2 cellular contexts compared by ENCODE assay signal in the genomic region with DNA sequence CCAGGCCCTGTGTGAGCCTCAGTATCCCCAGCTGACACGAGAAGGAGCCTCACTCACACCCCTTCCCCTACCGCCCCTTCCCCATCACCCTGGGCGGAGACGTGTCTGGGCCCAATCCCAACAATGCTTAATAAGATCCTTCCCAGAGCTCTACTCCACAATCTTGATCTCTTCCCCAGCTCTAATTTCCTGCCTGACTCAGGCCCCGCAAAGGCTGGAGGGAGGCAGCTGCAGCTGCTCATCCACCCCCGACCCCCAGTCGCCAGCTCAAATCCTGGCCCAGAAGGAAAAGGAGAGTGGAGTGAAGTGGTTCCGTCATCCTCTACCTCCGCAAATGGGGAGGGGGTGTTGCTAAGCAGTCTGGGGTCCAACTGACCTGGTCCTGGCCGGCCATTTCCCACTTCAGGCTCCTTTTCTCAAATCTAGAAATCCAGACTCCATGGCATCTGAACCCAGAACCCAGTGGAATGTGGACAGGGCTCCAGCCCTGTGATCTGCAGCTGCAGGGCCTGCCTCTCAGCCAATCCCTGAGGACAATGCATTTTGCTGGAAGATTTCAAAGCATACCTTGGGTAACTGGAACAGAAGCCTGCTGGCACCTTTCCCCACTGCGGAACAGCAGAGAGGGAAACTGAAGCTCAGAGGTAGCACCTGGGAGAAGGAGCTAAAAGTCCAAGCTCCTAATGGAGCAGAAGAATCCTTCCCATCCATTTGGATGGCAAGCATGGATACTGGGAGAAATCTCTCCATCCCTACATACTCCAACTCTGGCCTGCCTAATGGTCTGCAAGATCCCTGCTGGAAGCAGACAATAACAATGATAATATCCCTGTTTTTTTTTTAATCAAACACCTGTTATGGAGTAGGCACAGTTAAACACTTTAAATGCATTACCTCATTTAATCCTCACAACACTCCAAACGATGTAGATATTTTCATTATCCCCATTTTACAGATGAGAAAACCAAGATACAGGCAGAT.
TF ChIP-seq lines count a peak whose summit lies in the region.

No MANE protein-coding gene starts in this region.

TF ChIP-seq in HepG2, 621 proteins besides CTCF, POLR2A, EP300 and RAD21:
- no peak for TF ChIP-seq YEATS2 (CRISPR knock-in tag; IDR thresholded peaks at IDR 0.05; ENCODE audit: borderline replicate concordance)
- TF ChIP-seq ZNF83 (CRISPR knock-in tag; IDR thresholded peaks at IDR 0.05; ENCODE audit: borderline replicate concordance), result no peak
- TF ChIP-seq, protein P1, sequence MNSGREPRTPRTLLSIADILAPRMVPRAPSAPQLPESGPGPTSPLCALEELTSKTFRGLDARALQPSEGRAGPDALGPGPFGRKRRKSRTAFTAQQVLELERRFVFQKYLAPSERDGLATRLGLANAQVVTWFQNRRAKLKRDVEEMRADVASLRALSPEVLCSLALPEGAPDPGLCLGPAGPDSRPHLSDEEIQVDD (CRISPR knock-in tag; IDR thresholded peaks at IDR 0.05; ENCODE audit: borderline replicate concordance), result no peak
- TF ChIP-seq SALL2 (CRISPR knock-in tag; IDR thresholded peaks at IDR 0.05), result no peak
- TF ChIP-seq ATF7 (IDR thresholded peaks at IDR 0.05), result peak; percentile 14; the same call in 1 of the 2 replicates
- no peak for TF ChIP-seq ATF7 (CRISPR knock-in tag; IDR thresholded peaks at IDR 0.05)
- no peak for TF ChIP-seq GATA4 (IDR thresholded peaks at IDR 0.05; ENCODE audit: borderline replicate concordance, low read depth)
- TF ChIP-seq FOXK2 (IDR thresholded peaks at IDR 0.05), result no peak
- no peak for TF ChIP-seq TAF1 (CRISPR knock-in tag; IDR thresholded peaks at IDR 0.05)
- TF ChIP-seq, protein P2, sequence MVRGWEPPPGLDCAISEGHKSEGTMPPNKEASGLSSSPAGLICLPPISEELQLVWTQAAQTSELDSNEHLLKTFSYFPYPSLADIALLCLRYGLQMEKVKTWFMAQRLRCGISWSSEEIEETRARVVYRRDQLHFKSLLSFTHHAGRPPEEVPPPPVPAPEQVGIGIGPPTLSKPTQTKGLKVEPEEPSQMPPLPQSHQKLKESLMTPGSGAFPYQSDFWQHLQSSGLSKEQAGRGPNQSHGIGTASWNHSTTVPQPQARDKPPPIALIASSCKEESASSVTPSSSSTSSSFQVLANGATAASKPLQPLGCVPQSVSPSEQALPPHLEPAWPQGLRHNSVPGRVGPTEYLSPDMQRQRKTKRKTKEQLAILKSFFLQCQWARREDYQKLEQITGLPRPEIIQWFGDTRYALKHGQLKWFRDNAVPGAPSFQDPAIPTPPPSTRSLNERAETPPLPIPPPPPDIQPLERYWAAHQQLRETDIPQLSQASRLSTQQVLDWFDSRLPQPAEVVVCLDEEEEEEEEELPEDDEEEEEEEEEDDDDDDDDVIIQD (CRISPR knock-in tag; IDR thresholded peaks at IDR 0.05; ENCODE audit: low read depth), result no peak
- no peak for TF ChIP-seq ETV5 (CRISPR knock-in tag; IDR thresholded peaks at IDR 0.05; ENCODE audit: borderline replicate concordance)
- TF ChIP-seq XBP1 (CRISPR knock-in tag; IDR thresholded peaks at IDR 0.05), result no peak
- TF ChIP-seq ZNF629 (CRISPR knock-in tag; conservative IDR thresholded peaks at IDR 0.05), result peak; percentile 59; the same call in 1 of the 2 replicates
- no peak for TF ChIP-seq IRX3 (CRISPR knock-in tag; IDR thresholded peaks at IDR 0.05; ENCODE audit: borderline replicate concordance, low read depth)
TF ChIP-seq in HepG2: peak in this region for 2.

TF ChIP-seq in WTC11, 78 proteins besides CTCF, POLR2A, EP300 and RAD21:
- TF ChIP-seq, protein P3, sequence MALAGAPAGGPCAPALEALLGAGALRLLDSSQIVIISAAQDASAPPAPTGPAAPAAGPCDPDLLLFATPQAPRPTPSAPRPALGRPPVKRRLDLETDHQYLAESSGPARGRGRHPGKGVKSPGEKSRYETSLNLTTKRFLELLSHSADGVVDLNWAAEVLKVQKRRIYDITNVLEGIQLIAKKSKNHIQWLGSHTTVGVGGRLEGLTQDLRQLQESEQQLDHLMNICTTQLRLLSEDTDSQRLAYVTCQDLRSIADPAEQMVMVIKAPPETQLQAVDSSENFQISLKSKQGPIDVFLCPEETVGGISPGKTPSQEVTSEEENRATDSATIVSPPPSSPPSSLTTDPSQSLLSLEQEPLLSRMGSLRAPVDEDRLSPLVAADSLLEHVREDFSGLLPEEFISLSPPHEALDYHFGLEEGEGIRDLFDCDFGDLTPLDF (CRISPR knock-in tag; IDR thresholded peaks at IDR 0.05), result no peak
- TF ChIP-seq, protein P4, sequence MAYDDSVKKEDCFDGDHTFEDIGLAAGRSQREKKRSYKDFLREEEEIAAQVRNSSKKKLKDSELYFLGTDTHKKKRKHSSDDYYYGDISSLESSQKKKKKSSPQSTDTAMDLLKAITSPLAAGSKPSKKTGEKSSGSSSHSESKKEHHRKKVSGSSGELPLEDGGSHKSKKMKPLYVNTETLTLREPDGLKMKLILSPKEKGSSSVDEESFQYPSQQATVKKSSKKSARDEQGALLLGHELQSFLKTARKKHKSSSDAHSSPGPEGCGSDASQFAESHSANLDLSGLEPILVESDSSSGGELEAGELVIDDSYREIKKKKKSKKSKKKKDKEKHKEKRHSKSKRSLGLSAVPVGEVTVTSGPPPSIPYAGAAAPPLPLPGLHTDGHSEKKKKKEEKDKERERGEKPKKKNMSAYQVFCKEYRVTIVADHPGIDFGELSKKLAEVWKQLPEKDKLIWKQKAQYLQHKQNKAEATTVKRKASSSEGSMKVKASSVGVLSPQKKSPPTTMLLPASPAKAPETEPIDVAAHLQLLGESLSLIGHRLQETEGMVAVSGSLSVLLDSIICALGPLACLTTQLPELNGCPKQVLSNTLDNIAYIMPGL (CRISPR knock-in tag; IDR thresholded peaks at IDR 0.05), result no peak
- TF ChIP-seq, protein P5, sequence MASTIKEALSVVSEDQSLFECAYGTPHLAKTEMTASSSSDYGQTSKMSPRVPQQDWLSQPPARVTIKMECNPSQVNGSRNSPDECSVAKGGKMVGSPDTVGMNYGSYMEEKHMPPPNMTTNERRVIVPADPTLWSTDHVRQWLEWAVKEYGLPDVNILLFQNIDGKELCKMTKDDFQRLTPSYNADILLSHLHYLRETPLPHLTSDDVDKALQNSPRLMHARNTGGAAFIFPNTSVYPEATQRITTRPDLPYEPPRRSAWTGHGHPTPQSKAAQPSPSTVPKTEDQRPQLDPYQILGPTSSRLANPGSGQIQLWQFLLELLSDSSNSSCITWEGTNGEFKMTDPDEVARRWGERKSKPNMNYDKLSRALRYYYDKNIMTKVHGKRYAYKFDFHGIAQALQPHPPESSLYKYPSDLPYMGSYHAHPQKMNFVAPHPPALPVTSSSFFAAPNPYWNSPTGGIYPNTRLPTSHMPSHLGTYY (CRISPR knock-in tag; IDR thresholded peaks at IDR 0.05), result no peak
